In the genomic region with DNA sequence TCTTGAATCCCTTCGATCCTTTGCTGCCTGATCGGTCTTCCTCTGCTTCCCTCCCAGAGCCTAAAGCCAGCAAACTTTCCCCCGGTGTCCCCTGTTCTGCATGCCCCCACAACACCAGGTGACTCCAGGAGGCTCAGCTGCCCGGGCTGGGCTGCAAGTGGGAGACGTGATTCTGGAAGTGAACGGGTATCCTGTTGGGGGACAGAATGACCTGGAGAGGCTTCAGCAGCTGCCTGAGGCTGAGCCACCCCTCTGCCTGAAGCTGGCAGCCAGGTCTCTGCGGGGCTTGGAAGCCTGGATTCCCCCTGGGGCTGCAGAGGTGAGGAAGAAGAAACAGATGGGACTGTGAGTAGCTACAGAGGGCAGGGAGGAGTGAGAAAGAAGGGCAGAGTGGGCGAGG, we compare ENCODE assay signal across 37 cellular contexts. TPM values are rescaled to one million over a fixed set of nuclear protein-coding genes. Genes with fewer than 3 reads are reported as not detected.
"Had no signal": no experiment of that assay in that cellular context is flagged by ENCODE, and none has a peak within 500 bp of the region (broad histone marks: within the 10 kb centered on the region; RNA-seq: fewer than 3 reads in every experiment).

No MANE protein-coding gene starts in this region.

- H3K36me3 Mint-ChIP-seq: activated CD4-positive, alpha-beta memory T cell treated with anti-CD3 and anti-CD28 coated beads for 36 hours; activated naive CD8-positive, alpha-beta T cell treated with anti-CD3 and anti-CD28 coated beads, Interleukin-2, amount 10 ng/mL, durations not matched to agents 7 days and 5 days; stimulated activated effector memory CD8-positive, alpha-beta T cell treated with anti-CD3 and anti-CD28 coated beads, Interleukin-12 subunit alpha, Interleukin-12 subunit beta, amount 100 ng/mL, for 72 hours had no signal

- H3K27me3 Mint-ChIP-seq: activated CD4-positive, alpha-beta memory T cell treated with anti-CD3 and anti-CD28 coated beads for 36 hours; activated naive CD8-positive, alpha-beta T cell treated with anti-CD3 and anti-CD28 coated beads, Interleukin-2, amount 10 ng/mL, durations not matched to agents 7 days and 5 days; stimulated activated naive CD8-positive, alpha-beta T cell treated with anti-CD3 and anti-CD28 coated beads, Interleukin-15, Interleukin-2, amounts not matched to agents 100 ng/mL and 50 ng/mL, for 24 hours had no signal

- H3K4me1 Mint-ChIP-seq: activated naive CD4-positive, alpha-beta T cell treated with anti-CD3 and anti-CD28 coated beads, Interleukin-2, amount 10 ng/mL, durations not matched to agents 7 days and 5 days; nephron; stimulated activated effector memory CD8-positive, alpha-beta T cell treated with anti-CD3 and anti-CD28 coated beads, Interleukin-12 subunit alpha, Interleukin-12 subunit beta, amount 100 ng/mL, for 72 hours had no signal

- H3K9me3 Mint-ChIP-seq: activated CD4-positive, alpha-beta memory T cell treated with anti-CD3 and anti-CD28 coated beads for 36 hours; activated naive CD4-positive, alpha-beta T cell treated with anti-CD3 and anti-CD28 coated beads, Interleukin-2, amount 10 ng/mL, durations not matched to agents 7 days and 5 days; activated naive CD8-positive, alpha-beta T cell treated with anti-CD3 and anti-CD28 coated beads, Interleukin-2, amount 10 ng/mL, durations not matched to agents 7 days and 5 days; activated T-helper 1 cell treated with anti-CD3 and anti-CD28 coated beads, Interleukin-12 subunit alpha, Interleukin-12 subunit beta, Interleukin-2, Interleukin-4 antibody, amounts not matched to agents 30 ng/mL and 10 ng/mL and 1 ng/mL, durations not matched to agents 14 hours and 24 hours and 36 hours; dendritic cell treated with granulocyte-macrophage colony-stimulating factor and Interleukin-4, amounts not matched to agents 40 ng/mL and 50 ng/mL, for 4 days; nephron; stimulated activated effector memory CD8-positive, alpha-beta T cell treated with anti-CD3 and anti-CD28 coated beads, Interleukin-12 subunit alpha, Interleukin-12 subunit beta, amount 100 ng/mL, for 72 hours; stimulated activated naive CD8-positive, alpha-beta T cell treated with anti-CD3 and anti-CD28 coated beads, Interleukin-15, Interleukin-2, amounts not matched to agents 100 ng/mL and 50 ng/mL, for 24 hours; T-helper 2 cell treated with Interferon-gamma antibody and Interleukin-4, amounts not matched to agents 5 μg/mL and 100 μg/mL, for 36 hours had no signal

- H3K4me1 ChIP-seq: ascending aorta, prostate gland, sigmoid colon, upper lobe of left lung, vagina had no signal

- H3K4me3 ChIP-seq: ascending aorta, esophagus squamous epithelium, ovary, prostate gland, sigmoid colon, thoracic aorta, upper lobe of left lung, vagina had no signal

- H3K36me3 ChIP-seq: brain microvascular endothelial cell, ovary, prostate gland, thoracic aorta, vagina had no signal

- ATAC-seq: left cardiac atrium; left ventricle myocardium superior; stimulated activated effector memory CD8-positive, alpha-beta T cell treated with anti-CD3 and anti-CD28 coated beads, Interleukin-12 subunit alpha, Interleukin-12 subunit beta, amount 100 ng/mL, for 72 hours had no signal

- H3K27me3 ChIP-seq: ascending aorta, brain microvascular endothelial cell, neutrophil, ovary, upper lobe of left lung, vagina had no signal

- H3K9me3 ChIP-seq: ascending aorta, esophagus squamous epithelium, neutrophil, ovary, prostate gland, sigmoid colon, thoracic aorta, upper lobe of left lung, vagina had no signal

- H3K27ac ChIP-seq: ascending aorta, brain microvascular endothelial cell, epithelial cell of prostate, esophagus squamous epithelium, ovary, prostate gland, sigmoid colon, thoracic aorta, upper lobe of left lung, vagina, VCaP had no signal

- DNase-seq: activated CD4-positive, alpha-beta memory T cell treated with anti-CD3 and anti-CD28 coated beads for 36 hours; activated CD4-positive, alpha-beta T cell treated with anti-CD3 and anti-CD28 coated beads for 48 hours; activated CD8-positive, alpha-beta memory T cell treated with anti-CD3 and anti-CD28 coated beads, Interleukin-2, amount 50 U/mL, for 4 hours; activated gamma-delta T cell; activated naive CD4-positive, alpha-beta T cell treated with anti-CD3 and anti-CD28 coated beads, Interleukin-2, amount 10 ng/mL, durations not matched to agents 7 days and 5 days; activated naive CD8-positive, alpha-beta T cell treated with anti-CD3 and anti-CD28 coated beads, Interleukin-2, amount 10 ng/mL, durations not matched to agents 7 days and 5 days; activated T-cell treated with anti-CD3 and anti-CD28 coated beads, Interleukin-2, amount 50 U/mL, for 1 hour; brain microvascular endothelial cell; esophagus squamous epithelium; foreskin melanocyte; islet precursor cell; left cardiac atrium; left ventricle myocardium superior; mammary epithelial cell; ovary; retina; sigmoid colon; small intestine; stimulated activated CD4-positive, alpha-beta T cell treated with anti-CD3 and anti-CD28 coated beads, Interleukin-4, amount 100 ng/mL, for 24 hours; T-helper 1 cell; upper lobe of left lung had no signal

- H3K27ac Mint-ChIP-seq: activated CD4-positive, alpha-beta memory T cell treated with anti-CD3 and anti-CD28 coated beads for 36 hours; activated naive CD4-positive, alpha-beta T cell treated with anti-CD3 and anti-CD28 coated beads, Interleukin-2, amount 10 ng/mL, durations not matched to agents 7 days and 5 days; activated naive CD8-positive, alpha-beta T cell treated with anti-CD3 and anti-CD28 coated beads, Interleukin-2, amount 10 ng/mL, durations not matched to agents 7 days and 5 days; activated T-helper 1 cell treated with anti-CD3 and anti-CD28 coated beads, Interleukin-12 subunit alpha, Interleukin-12 subunit beta, Interleukin-2, Interleukin-4 antibody, amounts not matched to agents 30 ng/mL and 10 ng/mL and 1 ng/mL, durations not matched to agents 14 hours and 24 hours and 36 hours; dendritic cell treated with granulocyte-macrophage colony-stimulating factor and Interleukin-4, amounts not matched to agents 40 ng/mL and 50 ng/mL, for 4 days; nephron; stimulated activated effector memory CD8-positive, alpha-beta T cell treated with anti-CD3 and anti-CD28 coated beads, Interleukin-12 subunit alpha, Interleukin-12 subunit beta, amount 100 ng/mL, for 72 hours; stimulated activated naive CD8-positive, alpha-beta T cell treated with anti-CD3 and anti-CD28 coated beads, Interleukin-15, Interleukin-2, amounts not matched to agents 100 ng/mL and 50 ng/mL, for 24 hours; T-helper 2 cell treated with Interferon-gamma antibody and Interleukin-4, amounts not matched to agents 5 μg/mL and 100 μg/mL, for 36 hours had no signal

- FAIRE-seq: small intestine had no signal

- H3K4me3 Mint-ChIP-seq: activated CD4-positive, alpha-beta memory T cell treated with anti-CD3 and anti-CD28 coated beads for 36 hours; activated naive CD4-positive, alpha-beta T cell treated with anti-CD3 and anti-CD28 coated beads, Interleukin-2, amount 10 ng/mL, durations not matched to agents 7 days and 5 days; activated naive CD8-positive, alpha-beta T cell treated with anti-CD3 and anti-CD28 coated beads, Interleukin-2, amount 10 ng/mL, durations not matched to agents 7 days and 5 days; activated T-helper 1 cell treated with anti-CD3 and anti-CD28 coated beads, Interleukin-12 subunit alpha, Interleukin-12 subunit beta, Interleukin-2, Interleukin-4 antibody, amounts not matched to agents 30 ng/mL and 10 ng/mL and 1 ng/mL, durations not matched to agents 14 hours and 24 hours and 36 hours; dendritic cell treated with granulocyte-macrophage colony-stimulating factor and Interleukin-4, amounts not matched to agents 40 ng/mL and 50 ng/mL, for 4 days; nephron; stimulated activated effector memory CD8-positive, alpha-beta T cell treated with anti-CD3 and anti-CD28 coated beads, Interleukin-12 subunit alpha, Interleukin-12 subunit beta, amount 100 ng/mL, for 72 hours; stimulated activated naive CD8-positive, alpha-beta T cell treated with anti-CD3 and anti-CD28 coated beads, Interleukin-15, Interleukin-2, amounts not matched to agents 100 ng/mL and 50 ng/mL, for 24 hours; T-helper 2 cell treated with Interferon-gamma antibody and Interleukin-4, amounts not matched to agents 5 μg/mL and 100 μg/mL, for 36 hours had no signal

RNA-seq across cellular contexts. Expression of a gene that starts 3.6 kb away (rescaled TPM):
- total RNA-seq: activated CD8-positive, alpha-beta memory T cell treated with anti-CD3 and anti-CD28 coated beads for 36 hours; activated T-helper 1 cell treated with anti-CD3 and anti-CD28 coated beads, Interleukin-12 subunit alpha, Interleukin-12 subunit beta, Interleukin-2, Interleukin-4 antibody, amounts not matched to agents 30 ng/mL and 10 ng/mL and 1 ng/mL, durations not matched to agents 14 hours and 24 hours and 36 hours; ascending aorta; cardiac septum; mammary epithelial cell; prostate gland had no signal
- polyA plus RNA-seq: mammary epithelial cell had no signal

RNA-seq across cellular contexts. Expression of a gene that starts 40.0 kb away (rescaled TPM):
- total RNA-seq: activated CD4-positive, alpha-beta memory T cell treated with anti-CD3 and anti-CD28 coated beads for 36 hours; activated naive CD8-positive, alpha-beta T cell treated with anti-CD3 and anti-CD28 coated beads, Interleukin-2, amount 10 ng/mL, durations not matched to agents 7 days and 5 days; activated T-helper 1 cell treated with anti-CD3 and anti-CD28 coated beads, Interleukin-12 subunit alpha, Interleukin-12 subunit beta, Interleukin-2, Interleukin-4 antibody, amounts not matched to agents 30 ng/mL and 10 ng/mL and 1 ng/mL, durations not matched to agents 14 hours and 24 hours and 36 hours; ascending aorta; subcutaneous adipose tissue had no signal
